ENCODE assay signal across 19 cellular contexts in genomic region chr6:6218246-6219085, GRCh38.
A peak's percentile ranks its signal among the peaks of the same experiment; 100 is the strongest.
DNase-seq lines count a peak whose midpoint lies in the region; FAIRE-seq and TF ChIP-seq lines count a peak whose summit lies in the region.
"Had no signal": no experiment of that assay in that cellular context is flagged by ENCODE, and none has a peak within 500 bp of the region (broad histone marks: within the 10 kb centered on the region; RNA-seq: fewer than 3 reads in every experiment).

No MANE protein-coding gene starts in this region.

- no peak overlapping the region for H3K9ac ChIP-seq in astrocyte (ENCODE audit: low read length)

- peaks cover 2% of the 10 kb centered on the region for H3K36me3 Mint-ChIP-seq in astrocyte (ENCODE audit: low read depth, unreplicated experiment)
- H3K36me3 Mint-ChIP-seq: T-cell had no signal

- H3K27me3 ChIP-seq in astrocyte (ENCODE audit: insufficient read depth, low read length) = no peaks in the 10 kb centered on the region
- no peaks in the 10 kb centered on the region for H3K27me3 ChIP-seq in adrenal gland
- H3K27me3 ChIP-seq: uterus had no signal

- no peak for TF ChIP-seq CTCF in astrocyte (IDR thresholded peaks at IDR 0.05; ENCODE audit: insufficient read depth, low read depth, low read length)
- no peak for TF ChIP-seq CTCF in adrenal gland (IDR thresholded peaks at IDR 0.05)
- no peak for TF ChIP-seq CTCF in GM20000 (IDR thresholded peaks at IDR 0.05; ENCODE audit: extremely low read depth, missing control alignments)

- H3K4me1 Mint-ChIP-seq in astrocyte (ENCODE audit: low read depth, unreplicated experiment) = peaks cover 40% of the 10 kb centered on the region
- H3K4me1 Mint-ChIP-seq: B cell, T-cell had no signal

- H3K27ac Mint-ChIP-seq in astrocyte (ENCODE audit: unreplicated experiment) = peak overlapping the region; percentile 63
- H3K27ac Mint-ChIP-seq: B cell, T-cell had no signal

- H3K79me2 ChIP-seq in astrocyte (ENCODE audit: insufficient read depth, low read length) = no peaks in the 10 kb centered on the region

- DNase-seq in AG08395 (ENCODE audit: low spot score) (peak; percentile 82), GOT3 (lab: John Stamatoyannopoulos, UW) (peak; percentile 35), astrocyte (ENCODE audit: low read depth) (no peak), myocyte (ENCODE audit: low read depth) (peak; percentile 87), KG1 (lab: John Stamatoyannopoulos, UW) (no peak), adrenal gland (no peak), GM20000 (ENCODE audit: low spot score) (no peak)
- no peak for DNase-seq in activated CD8-positive, alpha-beta memory T cell treated with anti-CD3 and anti-CD28 coated beads, Interleukin-2, amount 50 U/mL, for 4 hours
- DNase-seq: activated CD4-positive, alpha-beta T cell treated with anti-CD3 and anti-CD28 coated beads for 1 hour; activated T-cell treated with anti-CD3 and anti-CD28 coated beads, Interleukin-2, amount 50 U/mL, for 1 hour; DND-41; H7; NCI-H1048; NCI-H2227 treated with DMSO at 0.1 percent for 48 hours; pancreas; T-cell had no signal

- H3K4me1 ChIP-seq in astrocyte (ENCODE audit: insufficient read depth, low read length) (no peaks in the 10 kb centered on the region), adrenal gland (replicated peaks in 1 of 2) (no peaks in the 10 kb centered on the region)
- H3K4me1 ChIP-seq: pancreas, uterus had no signal

- 54 to 67% (median 56%) methylated on average over 11 of the region's 11 CpGs for WGBS in adrenal gland, 4 donors

- no peak for FAIRE-seq in astrocyte (lab: Jason Lieb, UNC)
- FAIRE-seq: pancreas had no signal

- no peak overlapping the region for H3K4me2 ChIP-seq in astrocyte (ENCODE audit: low read length)

- H4K20me1 ChIP-seq in astrocyte (ENCODE audit: insufficient read depth, low read length) = no peaks in the 10 kb centered on the region

- no peaks in the 10 kb centered on the region for H3K36me3 ChIP-seq in astrocyte (ENCODE audit: insufficient read depth, low read length)
- H3K36me3 ChIP-seq in adrenal gland (replicated peaks in 1 of 2) = no peaks in the 10 kb centered on the region
- H3K36me3 ChIP-seq: pancreas, uterus had no signal

- H3K9me3 Mint-ChIP-seq in astrocyte (ENCODE audit: unreplicated experiment) = no peaks in the 10 kb centered on the region
- H3K9me3 Mint-ChIP-seq: T-cell had no signal

- no peak overlapping the region for H3K4me3 Mint-ChIP-seq in astrocyte (ENCODE audit: unreplicated experiment)
- H3K4me3 Mint-ChIP-seq: B cell, T-cell had no signal

- H3K4me3 ChIP-seq in astrocyte (ENCODE audit: insufficient read depth, low read depth, low read length) (no peak overlapping the region), adrenal gland (no peak overlapping the region)
- H3K4me3 ChIP-seq: dorsolateral prefrontal cortex, pancreas, uterus had no signal

- H3K27ac ChIP-seq in astrocyte (ENCODE audit: low read depth, low read length) (no peak overlapping the region), adrenal gland (no peak overlapping the region)
- H3K27ac ChIP-seq: dorsolateral prefrontal cortex, pancreas, uterus had no signal

- H3K27me3 Mint-ChIP-seq in astrocyte (ENCODE audit: low read depth, unreplicated experiment) = no peaks in the 10 kb centered on the region

- TF ChIP-seq POLR2A in adrenal gland (IDR thresholded peaks at IDR 0.05) = no peak

- intact Hi-C loops in adrenal gland (cut with DNase I) = no loop called here

- H2AFZ ChIP-seq in astrocyte (ENCODE audit: low read depth, low read length) = no peak overlapping the region

- H3K9me3 ChIP-seq in astrocyte (ENCODE audit: insufficient read depth, low read depth, low read length) (no peaks in the 10 kb centered on the region), adrenal gland (replicated peaks in 1 of 3) (no peaks in the 10 kb centered on the region)
- H3K9me3 ChIP-seq: pancreas, uterus had no signal

Comparison
In these comparisons a context has a peak if more than half of its experiments do, and no peak if none do; other contexts are left out.
1. DNase-seq: peak in AG08395 (single experiment), GOT3 (single experiment) and myocyte (single experiment); none in astrocyte (single experiment), KG1 (single experiment), adrenal gland (0 of 7), GM20000 (single experiment) and activated CD8-positive, alpha-beta memory T cell treated with anti-CD3 and anti-CD28 coated beads, Interleukin-2, amount 50 U/mL, for 4 hours (single experiment).